Comparison of ENCODE assay signal across 8 cellular contexts in the genomic region with DNA sequence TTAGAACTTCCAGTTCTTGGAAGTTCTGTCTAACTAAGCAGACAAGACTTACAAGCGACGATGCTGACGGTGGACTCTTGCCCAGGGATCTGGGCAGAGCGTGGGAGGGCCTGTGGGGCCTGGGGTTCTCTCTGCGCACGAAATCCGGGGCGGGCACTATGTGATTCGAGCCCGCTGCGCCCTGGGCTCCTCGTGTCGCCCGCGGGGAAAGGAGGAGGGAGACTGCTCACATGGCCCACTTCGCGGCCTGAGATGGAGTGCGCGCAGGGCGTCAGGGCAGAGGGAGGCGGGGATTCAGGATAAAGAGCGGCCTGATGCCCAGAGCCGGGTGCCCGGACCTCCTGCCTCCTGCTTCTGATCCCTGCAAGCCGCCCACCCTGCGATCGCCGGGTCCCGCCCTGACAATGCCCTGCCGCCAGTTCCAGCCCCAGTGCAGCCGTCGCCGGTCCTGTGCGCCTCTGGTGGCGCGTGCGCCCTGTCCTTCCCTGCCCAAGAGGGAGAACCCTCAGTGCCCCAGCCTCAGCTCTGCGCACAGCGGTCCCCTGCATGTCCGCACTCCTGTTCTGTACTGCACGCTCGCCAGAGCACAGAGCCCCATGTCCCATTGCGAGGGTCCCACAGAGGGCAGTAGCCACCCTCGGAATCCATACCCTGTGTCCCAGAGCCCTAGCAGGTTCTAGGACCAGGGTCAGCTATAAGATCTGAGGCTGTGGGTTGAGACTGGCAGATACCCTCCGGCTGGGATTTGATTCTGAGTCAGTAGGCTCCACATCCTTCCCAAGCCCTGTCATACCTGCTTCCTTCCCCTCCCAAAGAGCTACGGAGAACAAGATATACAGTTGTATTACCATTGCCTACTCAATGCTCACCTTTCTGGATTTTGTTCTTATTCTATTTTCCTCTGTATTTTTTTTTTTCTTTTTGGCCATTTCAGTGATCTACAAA.
DNase-seq lines count a peak whose midpoint lies in the region; ATAC-seq, FAIRE-seq and TF ChIP-seq lines count a peak whose summit lies in the region.

No MANE protein-coding gene starts in this region.

- in situ Hi-C loops in Caki2 (cut with HindIII; ENCODE audit: low pct_unique_long_range_greater_than_20kb, low sequenced_read_pairs): no loop called here
- in situ Hi-C loops in SK-MEL-5 (cut with HindIII; ENCODE audit: low pct_unique_long_range_greater_than_20kb, low sequenced_read_pairs): no loop called here

- H3K36me3 ChIP-seq in mucosa of descending colon (ENCODE audit: low read depth): no peaks in the 10 kb centered on the region

- H3K9me3 ChIP-seq in mucosa of descending colon: no peaks in the 10 kb centered on the region

- H3K4me1 ChIP-seq in mucosa of descending colon (ENCODE audit: low read depth): no peaks in the 10 kb centered on the region

- intact Hi-C loops in dorsolateral prefrontal cortex (cut with DNase I): no loop called here
- intact Hi-C loops in mucosa of descending colon (cut with DNase I, micrococcal nuclease): no loop called here

- DNase-seq in Caki2 (ENCODE audit: low read depth) (peak; percentile 59), SK-MEL-5 (ENCODE audit: low read depth, low spot score) (peak; percentile 13), dorsolateral prefrontal cortex (peak in 6 of 10 donors; percentile 17 to 61 (median 53)), mucosa of descending colon (peak in 2 of 3 donors; percentile 32 to 46), urothelium cell line (ENCODE audit: low spot score) (peak; percentile 32), T1000 (lab: John Stamatoyannopoulos, UW) (no peak), occipital lobe (lab: John Stamatoyannopoulos, UW) (no peak)

- FAIRE-seq in urothelium cell line (lab: Jason Lieb, UNC): no peak

- H3K4me3 ChIP-seq in dorsolateral prefrontal cortex (peak overlapping the region; percentile 22 to 68 (median 52)), mucosa of descending colon (no peak overlapping the region)

- peaks cover 0 to 23% (median 0%) of the 10 kb centered on the region in 45 donors for H3K27me3 ChIP-seq in dorsolateral prefrontal cortex

- TF ChIP-seq CTCF in dorsolateral prefrontal cortex (IDR thresholded peaks at IDR 0.05 in 54 of 56, conservative IDR thresholded peaks at IDR 0.05 in 2 of 56; ENCODE audit: low read depth in 1 of 56, partially characterized antibody in 56 of 56) (peak in 1 of 56 donors; percentile 16), mucosa of descending colon (IDR thresholded peaks at IDR 0.05) (no peak)

- peak overlapping the region in 13 of 59 donors; percentile 6 to 67 (median 36) for H3K27ac ChIP-seq in dorsolateral prefrontal cortex

- peak; percentile 32 for ATAC-seq in mucosa of descending colon
- ATAC-seq in GM21737 (IDR thresholded peaks at IDR 0.05; ENCODE audit: unreplicated experiment): no peak

Comparison
In these comparisons a context has a peak if more than half of its experiments do, and no peak if none do; other contexts are left out.
1. DNase-seq: peak in Caki2 (single experiment), SK-MEL-5 (single experiment), dorsolateral prefrontal cortex (6 of 10), mucosa of descending colon (2 of 3) and urothelium cell line (single experiment); none in T1000 (single experiment) and occipital lobe (single experiment).